ENCODE assay signal across 24 cellular contexts in the genomic region with DNA sequence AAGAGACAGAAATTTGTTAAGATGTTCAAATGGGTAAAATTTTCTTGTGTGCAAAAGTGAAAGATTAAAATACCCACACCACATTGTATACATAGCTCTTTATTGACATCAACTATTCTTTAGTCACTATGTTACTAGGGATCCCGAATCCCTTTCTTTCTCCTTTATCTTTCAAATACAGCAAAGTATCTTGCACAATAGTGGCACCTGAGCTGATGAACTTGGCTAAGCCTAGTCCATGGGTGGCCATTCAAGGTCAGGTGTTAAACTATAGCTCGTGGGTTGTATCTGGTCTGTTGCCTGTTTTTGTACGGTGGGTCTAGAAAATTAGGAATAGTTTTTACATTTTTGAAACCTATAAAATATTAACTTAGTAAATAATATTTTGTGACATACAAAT.
"Had no signal": no experiment of that assay in that cellular context is flagged by ENCODE, and none has a peak within 500 bp of the region (broad histone marks: within the 10 kb centered on the region; RNA-seq: fewer than 3 reads in every experiment).

No MANE protein-coding gene starts in this region.

- H3K27ac ChIP-seq: esophagus muscularis mucosa, heart right ventricle, left ventricle myocardium inferior, spleen, testis, transverse colon, VCaP had no signal

- H3K4me1 Mint-ChIP-seq: nephron had no signal

- H3K4me3 Mint-ChIP-seq: activated CD4-positive, alpha-beta memory T cell treated with anti-CD3 and anti-CD28 coated beads for 36 hours; activated T-cell treated with anti-CD3 and anti-CD28 coated beads, Interleukin-2, amount 50 U/mL, for 24 hours; nephron had no signal

- H3K27ac Mint-ChIP-seq: activated CD4-positive, alpha-beta memory T cell treated with anti-CD3 and anti-CD28 coated beads for 36 hours; activated T-cell treated with anti-CD3 and anti-CD28 coated beads, Interleukin-2, amount 50 U/mL, for 24 hours; nephron had no signal

- H3K9me3 ChIP-seq: esophagus muscularis mucosa, testis, transverse colon had no signal

- DNase-seq: activated CD4-positive, alpha-beta memory T cell treated with anti-CD3 and anti-CD28 coated beads for 36 hours; activated CD4-positive, alpha-beta T cell treated with anti-CD3 and anti-CD28 coated beads for 48 hours; activated CD8-positive, alpha-beta memory T cell treated with anti-CD3 and anti-CD28 coated beads, Interleukin-2, amount 50 U/mL, for 48 hours; activated gamma-delta T cell treated with Interleukin-2 at 50 U/mL for 16 hours; activated naive CD4-positive, alpha-beta T cell treated with anti-CD3 and anti-CD28 coated beads, Interleukin-2, amount 50 U/mL, for 16 hours; activated T-cell treated with anti-CD3 and anti-CD28 coated beads, Interleukin-2, amount 50 U/mL, for 24 hours; amniotic stem cell; central memory CD4-positive, alpha-beta T cell; foreskin melanocyte; heart right ventricle; left ventricle myocardium inferior; mesendoderm; posterior cingulate gyrus; right cardiac atrium; spleen; stimulated activated naive CD4-positive, alpha-beta T cell treated with Interleukin-2 at 50 U/mL for 16 hours; T-helper 9 cell; testis; transverse colon had no signal

- H3K36me3 ChIP-seq: esophagus muscularis mucosa, heart right ventricle, left ventricle myocardium inferior, spleen, transverse colon had no signal

- H3K4me1 ChIP-seq: esophagus muscularis mucosa, heart right ventricle, left ventricle myocardium inferior, spleen, testis, transverse colon had no signal

- H3K27me3 ChIP-seq: esophagus muscularis mucosa, heart right ventricle, spleen, testis, transverse colon had no signal

- H3K4me3 ChIP-seq: esophagus muscularis mucosa, heart right ventricle, left ventricle myocardium inferior, lung, spleen, testis, transverse colon had no signal

- H3K27me3 Mint-ChIP-seq: activated CD4-positive, alpha-beta memory T cell treated with anti-CD3 and anti-CD28 coated beads for 36 hours; activated T-cell treated with anti-CD3 and anti-CD28 coated beads, Interleukin-2, amount 50 U/mL, for 24 hours had no signal

- ATAC-seq: activated CD4-positive, CD25-positive, alpha-beta regulatory T cell treated with anti-CD3 and anti-CD28 coated beads, Interleukin-2, amount 50 U/mL, for 24 hours; heart right ventricle; right cardiac atrium had no signal
